Comparison of ENCODE assay signal across 8 cellular contexts in genomic region chr14:34713681-34714319, GRCh38. TPM values are rescaled to one million over a fixed set of nuclear protein-coding genes. Genes with fewer than 3 reads are reported as not detected.
DNase-seq lines count a peak whose midpoint lies in the region; ATAC-seq and TF ChIP-seq lines count a peak whose summit lies in the region.

No MANE protein-coding gene starts in this region.

- no peaks in the 10 kb centered on the region for H3K9me3 ChIP-seq in left ventricle myocardium inferior (replicated peaks)

- peaks cover 69% of the 10 kb centered on the region for H3K4me1 ChIP-seq in left ventricle myocardium inferior

- H3K4me3 Mint-ChIP-seq in activated naive CD8-positive, alpha-beta T cell treated with anti-CD3 and anti-CD28 coated beads, Interleukin-2, amount 50 U/mL, for 24 hours, result peak overlapping the region; percentile 91
- peak overlapping the region; percentile 93 for H3K4me3 Mint-ChIP-seq in progenitor cell of endocrine pancreas (ENCODE audit: low read depth)

- peaks cover 11% of the 10 kb centered on the region for H3K36me3 Mint-ChIP-seq in activated naive CD8-positive, alpha-beta T cell treated with anti-CD3 and anti-CD28 coated beads, Interleukin-2, amount 50 U/mL, for 24 hours (ENCODE audit: low read depth)
- H3K36me3 Mint-ChIP-seq in progenitor cell of endocrine pancreas (ENCODE audit: insufficient read depth), result peaks cover 6% of the 10 kb centered on the region

- no peaks in the 10 kb centered on the region for H3K9me3 Mint-ChIP-seq in activated naive CD8-positive, alpha-beta T cell treated with anti-CD3 and anti-CD28 coated beads, Interleukin-2, amount 50 U/mL, for 24 hours
- H3K9me3 Mint-ChIP-seq in progenitor cell of endocrine pancreas (ENCODE audit: low read depth), result no peaks in the 10 kb centered on the region

- peak; percentile 18 for ATAC-seq in activated naive CD8-positive, alpha-beta T cell treated with anti-CD3 and anti-CD28 coated beads, Interleukin-2, amount 50 U/mL, for 24 hours
- ATAC-seq in GM21717 (IDR thresholded peaks at IDR 0.05; ENCODE audit: unreplicated experiment) (no peak), HG03045 (IDR thresholded peaks at IDR 0.05; ENCODE audit: unreplicated experiment) (no peak)

- H3K27me3 ChIP-seq in GM06990 (replicated peaks; ENCODE audit: control insufficient read depth, insufficient read depth, low read length) (no peaks in the 10 kb centered on the region), left ventricle myocardium inferior (ENCODE audit: low read depth) (no peaks in the 10 kb centered on the region)

- H3K4me1 Mint-ChIP-seq in activated naive CD8-positive, alpha-beta T cell treated with anti-CD3 and anti-CD28 coated beads, Interleukin-2, amount 50 U/mL, for 24 hours, result peaks cover 25% of the 10 kb centered on the region
- H3K4me1 Mint-ChIP-seq in progenitor cell of endocrine pancreas (ENCODE audit: low read depth), result peaks cover 9% of the 10 kb centered on the region

- peaks cover 3% of the 10 kb centered on the region for H3K27me3 Mint-ChIP-seq in activated naive CD8-positive, alpha-beta T cell treated with anti-CD3 and anti-CD28 coated beads, Interleukin-2, amount 50 U/mL, for 24 hours
- peaks cover 7% of the 10 kb centered on the region for H3K27me3 Mint-ChIP-seq in progenitor cell of endocrine pancreas

- peak overlapping the region; percentile 86 for H3K4me3 ChIP-seq in GM06990 (replicated peaks; ENCODE audit: low read depth, low read length)
- peak overlapping the region; percentile 92 for H3K4me3 ChIP-seq in left ventricle myocardium inferior

- no peak for DNase-seq in GM06990 (ENCODE audit: extremely low read depth, insufficient read length)
- peak; percentile 71 for DNase-seq in HCEC 1CT
- peak; percentile 52 for DNase-seq in NCI-H748 (lab: John Stamatoyannopoulos, UW; ENCODE audit: unreplicated experiment)
- peak; percentile 38 for DNase-seq in activated naive CD8-positive, alpha-beta T cell treated with anti-CD3 and anti-CD28 coated beads, Interleukin-2, amount 50 U/mL, for 24 hours
- peak; percentile 22 for DNase-seq in left ventricle myocardium inferior
- DNase-seq in progenitor cell of endocrine pancreas (ENCODE audit: low spot score, unreplicated experiment), result no peak

- H3K36me3 ChIP-seq in GM06990 (ENCODE audit: control insufficient read depth, insufficient read depth, low read length), result no peaks in the 10 kb centered on the region
- peaks cover 10% of the 10 kb centered on the region for H3K36me3 ChIP-seq in left ventricle myocardium inferior

- H3K27ac Mint-ChIP-seq in activated naive CD8-positive, alpha-beta T cell treated with anti-CD3 and anti-CD28 coated beads, Interleukin-2, amount 50 U/mL, for 24 hours, result peak overlapping the region; percentile 90
- peak overlapping the region; percentile 97 for H3K27ac Mint-ChIP-seq in progenitor cell of endocrine pancreas

- TF ChIP-seq CTCF in GM06990 (IDR thresholded peaks at IDR 0.05; ENCODE audit: insufficient read depth, low read length, poor library complexity, severe bottlenecking) (no peak), left ventricle myocardium inferior (IDR thresholded peaks at IDR 0.05; ENCODE audit: borderline replicate concordance) (no peak), progenitor cell of endocrine pancreas (IDR thresholded peaks at IDR 0.05; ENCODE audit: unreplicated experiment) (no peak)

- intact Hi-C loops in left ventricle myocardium inferior (cut with micrococcal nuclease), result no loop called here

- H3K27ac ChIP-seq in left ventricle myocardium inferior (replicated peaks), result peak overlapping the region; percentile 99

RNA-seq across cellular contexts. Expression of gene CFL2, which starts 0.6 kb away (rescaled TPM):
- total RNA-seq in left ventricle myocardium inferior, result 509 TPM
- 17.4 and 19.6 TPM in 2 replicates for total RNA-seq in progenitor cell of endocrine pancreas

Comparison
In these comparisons a context has a peak if more than half of its experiments do, and no peak if none do; other contexts are left out.
1. DNase-seq: peak in HCEC 1CT (single experiment), NCI-H748 (single experiment), activated naive CD8-positive, alpha-beta T cell treated with anti-CD3 and anti-CD28 coated beads, Interleukin-2, amount 50 U/mL, for 24 hours (single experiment) and left ventricle myocardium inferior (single experiment); none in GM06990 (single experiment) and progenitor cell of endocrine pancreas (single experiment).
2. RNA of gene CFL2, which starts 0.6 kb away (total RNA-seq): 509 TPM in left ventricle myocardium inferior (single experiment); 17.4 to 19.6 TPM in progenitor cell of endocrine pancreas; every median in the first group is over 10 times any median in the second.